In genomic region chr12:69779928-69780327, GRCh38 we compare ENCODE assay signal across 10 cellular contexts. TPM values are rescaled to one million over a fixed set of nuclear protein-coding genes. Genes with fewer than 3 reads are reported as not detected.
DNase-seq lines count a peak whose midpoint lies in the region; ATAC-seq and TF ChIP-seq lines count a peak whose summit lies in the region.
"Had no signal": no experiment of that assay in that cellular context is flagged by ENCODE, and none has a peak within 500 bp of the region (broad histone marks: within the 10 kb centered on the region; RNA-seq: fewer than 3 reads in every experiment).

No MANE protein-coding gene starts in this region.

- POLR2A ChIA-PET in CD8-positive, alpha-beta T cell (lab: Charles Lee) = no interaction called here

- H3K4me1 ChIP-seq in HUES48 (ENCODE audit: control insufficient read depth, insufficient read depth, low read length) (peaks cover 5% of the 10 kb centered on the region; the same call in 1 of the 2 replicates), adipocyte (ENCODE audit: control insufficient read depth, insufficient read depth, low read length) (no peaks in the 10 kb centered on the region), tibial artery (no peaks in the 10 kb centered on the region)
- H3K4me1 ChIP-seq in CD8-positive, alpha-beta T cell (ENCODE audit: insufficient read depth, low read length) = no peaks in the 10 kb centered on the region
- H3K4me1 ChIP-seq: HAP-1, parathyroid adenoma had no signal

- H3K4me3 Mint-ChIP-seq in CD8-positive, alpha-beta T cell = no peak overlapping the region

- H3K9ac ChIP-seq in HUES48 (ENCODE audit: low read depth, low read length) (no peak overlapping the region), adipocyte (ENCODE audit: low read length) (no peak overlapping the region)
- H3K9ac ChIP-seq: parathyroid adenoma had no signal

- H3K27ac Mint-ChIP-seq in CD8-positive, alpha-beta T cell = no peak overlapping the region

- H3K9me3 ChIP-seq in HUES48 (ENCODE audit: control insufficient read depth, insufficient read depth, low read length) = no peaks in the 10 kb centered on the region
- no peaks in the 10 kb centered on the region for H3K9me3 ChIP-seq in adipocyte (ENCODE audit: control insufficient read depth, low read length)
- H3K9me3 ChIP-seq in tibial artery = peaks cover 0 to 3% (median 0%) of the 10 kb centered on the region in 3 donors
- no peaks in the 10 kb centered on the region for H3K9me3 ChIP-seq in CD8-positive, alpha-beta T cell (ENCODE audit: low read length)
- H3K9me3 ChIP-seq: HAP-1 had no signal

- TF ChIP-seq CTCF in omental fat pad (IDR thresholded peaks at IDR 0.05) (no peak), tibial artery (IDR thresholded peaks at IDR 0.05) (no peak)
- no peak for TF ChIP-seq CTCF in CD8-positive, alpha-beta T cell (IDR thresholded peaks at IDR 0.05)

- H3K4me1 Mint-ChIP-seq in CD8-positive, alpha-beta T cell (ENCODE audit: low read depth) = peaks cover 6% of the 10 kb centered on the region

- H3K36me3 ChIP-seq in HUES48 (ENCODE audit: control insufficient read depth, insufficient read depth, low read length) = no peaks in the 10 kb centered on the region
- H3K36me3 ChIP-seq in adipocyte (ENCODE audit: control insufficient read depth, insufficient read depth, low read length, severe bottlenecking) = no peaks in the 10 kb centered on the region
- H3K36me3 ChIP-seq in tibial artery = peaks cover 0 to 6% (median 0%) of the 10 kb centered on the region in 3 donors
- no peaks in the 10 kb centered on the region for H3K36me3 ChIP-seq in CD8-positive, alpha-beta T cell (ENCODE audit: insufficient read depth, low read length)
- H3K36me3 ChIP-seq: HAP-1 had no signal

- H3K27me3 ChIP-seq in HUES48 (ENCODE audit: control insufficient read depth, insufficient read depth, low read length) (no peaks in the 10 kb centered on the region), adipocyte (replicated peaks; ENCODE audit: control insufficient read depth, insufficient read depth, low read length) (no peaks in the 10 kb centered on the region), tibial artery (no peaks in the 10 kb centered on the region)
- no peaks in the 10 kb centered on the region for H3K27me3 ChIP-seq in CD8-positive, alpha-beta T cell (ENCODE audit: insufficient read depth, low read length)

- peak; percentile 75 for DNase-seq in Daoy (ENCODE audit: low read depth)
- peak; percentile 5 for DNase-seq in adipocyte (ENCODE audit: low read depth)
- DNase-seq in left lobe of liver (ENCODE audit: low spot score) = no peak
- DNase-seq in omental fat pad (ENCODE audit: low spot score) = no peak
- DNase-seq in tibial artery = no peak
- DNase-seq in NCI-H2227 treated with DMSO at 0.1 percent for 48 hours (lab: John Stamatoyannopoulos, UW) = no peak
- no peak for DNase-seq in CD8-positive, alpha-beta T cell

- H3K9me3 Mint-ChIP-seq in CD8-positive, alpha-beta T cell = peaks cover 18% of the 10 kb centered on the region

- intact Hi-C loops in tibial artery (cut with DNase I; ENCODE audit: low total_unique reads) = no loop called here
- intact Hi-C loops in CD8-positive, alpha-beta T cell (cut with DNase I, micrococcal nuclease) = no loop called here

- H3K4me3 ChIP-seq in HUES48 (ENCODE audit: low read depth, low read length) (peak overlapping the region; percentile 20), adipocyte (ENCODE audit: low read length) (no peak overlapping the region), tibial artery (no peak overlapping the region)
- no peak overlapping the region for H3K4me3 ChIP-seq in CD8-positive, alpha-beta T cell (ENCODE audit: low read depth, low read length)
- H3K4me3 ChIP-seq: HAP-1 had no signal

- CTCF ChIA-PET in CD8-positive, alpha-beta T cell (lab: Charles Lee) = no interaction called here

- H3K27me3 Mint-ChIP-seq in CD8-positive, alpha-beta T cell (ENCODE audit: low read depth) = no peaks in the 10 kb centered on the region

- ATAC-seq in left lobe of liver = peak; percentile 59
- ATAC-seq in omental fat pad (ENCODE audit: low FRiP score) = no peak
- ATAC-seq in CD8-positive, alpha-beta T cell = no peak

- peaks cover 45% of the 10 kb centered on the region for H3K36me3 Mint-ChIP-seq in CD8-positive, alpha-beta T cell

- no peak overlapping the region for H3K27ac ChIP-seq in HUES48 (ENCODE audit: low read depth, low read length)
- no peak overlapping the region for H3K27ac ChIP-seq in tibial artery
- H3K27ac ChIP-seq in CD8-positive, alpha-beta T cell (ENCODE audit: low read depth, low read length) = no peak overlapping the region
- H3K27ac ChIP-seq: parathyroid adenoma had no signal

RNA-seq across cellular contexts. Expression of gene RAB3IP, which starts 41.3 kb away (rescaled TPM):
- total RNA-seq in Daoy (2014; rRNA removed; shearing (Covaris generic)) = 28.3 and 28.4 TPM in 2 replicates
- total RNA-seq in left lobe of liver (13.1 TPM), omental fat pad (10 to 100 TPM in 2 of 4 donors, 1 to 10 TPM in 2; 8.2 to 16.1 (median 11.9) TPM)
- total RNA-seq in CD8-positive, alpha-beta T cell = 10 to 100 TPM; 14.8 to 15.1 TPM

RNA-seq across cellular contexts. Expression of gene MYRFL, which starts 45.1 kb away (rescaled TPM):
- total RNA-seq in Daoy (2014; rRNA removed; shearing (Covaris generic)) = 0.09 TPM in 1 of 2 replicates, not detected in the other
- total RNA-seq in left lobe of liver (0.08 TPM), omental fat pad (not detected)
- not detected for total RNA-seq in CD8-positive, alpha-beta T cell

Comparison
In these comparisons a context has a peak if more than half of its experiments do, and no peak if none do; other contexts are left out.
1. DNase-seq: peak in Daoy (single experiment) and adipocyte (single experiment); none in left lobe of liver (single experiment), omental fat pad (single experiment), tibial artery (0 of 2), NCI-H2227 treated with DMSO at 0.1 percent for 48 hours (single experiment) and CD8-positive, alpha-beta T cell (0 of 7).